In the genomic region with DNA sequence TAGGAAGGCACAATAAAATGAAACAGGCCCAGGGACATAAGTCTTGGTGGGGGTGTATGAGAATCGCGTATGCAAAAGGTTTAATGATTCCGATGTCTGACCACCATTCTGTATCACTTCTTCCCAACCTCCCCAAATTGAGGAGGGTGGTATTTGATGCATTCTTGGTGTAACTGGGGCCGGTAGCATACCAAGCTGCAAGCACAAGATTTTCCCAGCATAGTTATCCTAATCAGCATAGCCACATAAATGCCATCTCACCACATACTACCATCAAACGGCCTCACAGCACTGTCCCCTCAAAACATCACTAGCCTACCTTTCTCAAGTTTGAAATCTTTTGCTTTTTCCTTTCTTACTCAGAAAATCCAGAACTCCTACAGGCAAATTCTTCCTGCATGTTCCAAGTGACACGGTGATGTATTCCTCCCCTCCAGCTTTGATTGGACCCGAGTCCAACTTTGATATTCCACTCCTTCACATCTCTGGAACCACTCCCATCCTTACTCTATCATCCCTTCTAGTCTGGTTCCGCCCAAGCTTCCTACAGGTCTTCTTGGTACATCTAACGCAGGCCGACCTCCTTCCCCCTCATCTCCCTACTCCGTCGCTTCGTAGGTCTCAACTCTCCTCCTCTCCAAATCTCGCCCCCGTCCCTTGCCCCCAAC, we compare ENCODE assay signal across 8 cellular contexts. TPM values are rescaled to one million over a fixed set of nuclear protein-coding genes. Genes with fewer than 3 reads are reported as not detected.
DNase-seq lines count a peak whose midpoint lies in the region; ATAC-seq and TF ChIP-seq lines count a peak whose summit lies in the region.

No MANE protein-coding gene starts in this region.

- H3K27me3 ChIP-seq in DND-41 (ENCODE audit: insufficient read depth, low read length, poor library complexity) = no peaks in the 10 kb centered on the region

- H3K9me3 Mint-ChIP-seq in brain = no peaks in the 10 kb centered on the region

- intact Hi-C loops in left colon (cut with DNase I, micrococcal nuclease) = no loop called here

- H3K4me2 ChIP-seq in DND-41 (ENCODE audit: insufficient read depth, low read length) = peak overlapping the region; percentile 71

- H3K9me3 ChIP-seq in DND-41 (ENCODE audit: insufficient read depth, low read length, severe bottlenecking) = no peaks in the 10 kb centered on the region

- H3K79me2 ChIP-seq in DND-41 (ENCODE audit: insufficient read depth, low read length) = peaks cover 45% of the 10 kb centered on the region

- peaks cover 27% of the 10 kb centered on the region; the same call in 1 of the 2 replicates for H4K20me1 ChIP-seq in DND-41 (ENCODE audit: insufficient read depth, low read length)

- H2AFZ ChIP-seq in DND-41 (ENCODE audit: low read depth, low read length) = peak overlapping the region; percentile 12

- H3K27ac ChIP-seq in DND-41 (ENCODE audit: low read length) = peak overlapping the region; percentile 84
- peak overlapping the region; percentile 77 for H3K27ac ChIP-seq in temporal lobe (ENCODE audit: low read depth, low read length)

- peak overlapping the region; percentile 92 to 98 (median 95) for H3K27ac Mint-ChIP-seq in brain

- no peak for ATAC-seq in DND-41 (ENCODE audit: insufficient read depth, low read depth)
- ATAC-seq in left colon = peak; percentile 49

- peak overlapping the region; percentile 65 for H3K9ac ChIP-seq in DND-41 (ENCODE audit: low read depth, low read length)

- peaks cover 45% of the 10 kb centered on the region for H3K4me1 Mint-ChIP-seq in brain

- peak overlapping the region; percentile 93 to 96 (median 95) for H3K4me3 Mint-ChIP-seq in brain

- H3K27me3 Mint-ChIP-seq in brain = peaks cover 12% of the 10 kb centered on the region

- no peak for TF ChIP-seq CTCF in DND-41 (IDR thresholded peaks at IDR 0.05; ENCODE audit: borderline replicate concordance, extremely low read depth, low read length, poor library complexity, severe bottlenecking)
- TF ChIP-seq CTCF in brain (conservative IDR thresholded peaks at IDR 0.05) = no peak

- H3K36me3 ChIP-seq in DND-41 (ENCODE audit: insufficient read depth, low read length) = peaks cover 41% of the 10 kb centered on the region

- DNase-seq in DND-41 (no peak), M059J (ENCODE audit: low read depth) (peak; percentile 64), left colon (no peak), D341Med (ENCODE audit: low spot score) (no peak), NCI-H1930 (lab: John Stamatoyannopoulos, UW) (no peak), iPS-NIHi7 (ENCODE audit: extremely low spot score) (no peak)

- peak overlapping the region; percentile 32 to 61; a peak in 3 of 4 replicates for H3K4me3 ChIP-seq in DND-41 (ENCODE audit: low read depth in 1 of 2, low read length in 2 of 2)

- peaks cover 47% of the 10 kb centered on the region for H3K36me3 Mint-ChIP-seq in brain

- peaks cover 43% of the 10 kb centered on the region for H3K4me1 ChIP-seq in DND-41 (ENCODE audit: insufficient read depth, low read length)

RNA-seq across cellular contexts. Expression of gene CLK2, which starts 0.7 kb away (rescaled TPM):
- 15.1 and 15.8 TPM in 2 replicates for total RNA-seq in M059J (2014; rRNA removed; shearing (Covaris generic))
- 29.7 TPM for polyA plus RNA-seq in brain (ENCODE audit: insufficient read depth, low read depth, low replicate concordance)
- total RNA-seq in left colon (10 to 100 TPM; 34.3 to 41.0 TPM), temporal lobe (15.0 TPM)

RNA-seq across cellular contexts. Expression of gene HCN3, which starts 4.7 kb away (rescaled TPM):
- total RNA-seq in M059J (2014; rRNA removed; shearing (Covaris generic)) = 0.66 and 1.7 TPM in 2 replicates
- polyA plus RNA-seq in brain (ENCODE audit: insufficient read depth, low read depth, low replicate concordance) = 22.3 TPM
- total RNA-seq in left colon (10 to 100 TPM; 11.2 to 21.5 TPM), temporal lobe (15.0 TPM)

RNA-seq across cellular contexts. Expression of gene SCAMP3, which starts 10.4 kb away (rescaled TPM):
- total RNA-seq in M059J (2014; rRNA removed; shearing (Covaris generic)) = 125 and 133 TPM in 2 replicates
- 118 TPM for polyA plus RNA-seq in brain (ENCODE audit: insufficient read depth, low read depth, low replicate concordance)
- total RNA-seq in left colon (10 to 100 TPM; 43.1 to 53.2 TPM), temporal lobe (18.9 TPM)

RNA-seq across cellular contexts. Expression of gene ENTREP3, which starts 17.3 kb away (rescaled TPM):
- total RNA-seq in M059J (2014; rRNA removed; shearing (Covaris generic)) = 5.9 and 8.1 TPM in 2 replicates
- polyA plus RNA-seq in brain (ENCODE audit: insufficient read depth, low read depth, low replicate concordance) = 40.8 TPM
- 10 to 100 TPM; 19.9 to 21.7 TPM for total RNA-seq in left colon
- total RNA-seq in temporal lobe = 4.4 TPM

RNA-seq across cellular contexts. Expression of gene PKLR, which starts 28.6 kb away (rescaled TPM):
- not detected in 2 replicates for total RNA-seq in M059J (2014; rRNA removed; shearing (Covaris generic))
- 0.17 TPM for polyA plus RNA-seq in brain (ENCODE audit: insufficient read depth, low read depth, low replicate concordance)
- total RNA-seq in left colon = 1 to 10 TPM; 1.0 to 1.9 TPM
- total RNA-seq in temporal lobe = 0.49 TPM
